16 cellular contexts compared by ENCODE assay signal in the genomic region with DNA sequence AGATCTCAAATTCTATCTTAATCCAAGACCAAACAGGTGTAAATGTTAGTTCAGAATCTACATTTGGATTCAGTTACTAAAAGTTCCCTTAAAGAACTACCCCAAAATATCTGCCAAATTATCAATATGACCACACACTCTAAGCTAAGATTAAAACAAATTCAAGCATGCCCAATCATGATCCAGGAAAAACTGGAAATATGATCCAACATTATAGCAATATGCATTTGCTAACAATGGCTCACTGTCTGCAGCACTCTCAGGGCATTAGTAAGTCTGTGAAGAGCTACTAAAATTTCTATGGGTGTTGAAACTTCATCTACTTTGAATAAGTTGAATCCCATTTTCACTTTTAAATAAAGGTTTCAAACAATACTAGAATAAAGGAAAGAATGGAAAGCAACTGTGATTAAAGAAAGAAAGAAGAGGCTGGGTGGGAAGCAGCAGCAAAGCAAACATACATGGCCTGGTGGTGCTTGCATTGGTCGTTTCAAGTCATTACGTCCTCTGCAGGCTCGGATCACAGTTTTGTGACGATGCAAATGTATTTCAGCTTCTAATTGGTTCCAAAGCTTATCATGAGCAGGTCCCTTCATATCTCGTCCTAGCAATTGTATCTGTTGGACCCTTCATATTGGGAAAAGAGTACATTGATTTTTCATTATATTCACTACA. TPM values are rescaled to one million over a fixed set of nuclear protein-coding genes. Genes with fewer than 3 reads are reported as not detected.
A peak's percentile ranks its signal among the peaks of the same experiment; 100 is the strongest.
DNase-seq lines count a peak whose midpoint lies in the region; ATAC-seq and FAIRE-seq lines count a peak whose summit lies in the region.
"Had no signal": no experiment of that assay in that cellular context is flagged by ENCODE, and none has a peak within 500 bp of the region (broad histone marks: within the 10 kb centered on the region; RNA-seq: fewer than 3 reads in every experiment).

No MANE protein-coding gene starts in this region.

- peaks cover 26% of the 10 kb centered on the region for H3K36me3 Mint-ChIP-seq in CD4-positive, CD25-positive, alpha-beta regulatory T cell
- peaks cover 30% of the 10 kb centered on the region for H3K36me3 Mint-ChIP-seq in central memory CD8-positive, alpha-beta T cell (ENCODE audit: insufficient read depth)

- H3K27ac ChIP-seq in CD4-positive, CD25-positive, alpha-beta regulatory T cell (ENCODE audit: insufficient read depth, low read length, poor library complexity, severe bottlenecking) = no peak overlapping the region
- H3K27ac ChIP-seq: C4-2B had no signal

- no peaks in the 10 kb centered on the region for H3K4me1 ChIP-seq in CD4-positive, CD25-positive, alpha-beta regulatory T cell (ENCODE audit: control insufficient read depth, insufficient read depth, low read length, poor library complexity, severe bottlenecking)
- H3K4me1 ChIP-seq: BE2C, Caco-2 had no signal

- no peak for DNase-seq in CD4-positive, CD25-positive, alpha-beta regulatory T cell
- no peak for DNase-seq in GM18507 (ENCODE audit: extremely low spot score, insufficient read length, low read depth)
- peak; percentile 48 to 51 for DNase-seq in NCI-H526 (lab: John Stamatoyannopoulos, UW)
- no peak for DNase-seq in central memory CD8-positive, alpha-beta T cell (ENCODE audit: low spot score in 2 of 2)
- DNase-seq in mesenteric fat pad (ENCODE audit: low spot score) = no peak
- DNase-seq: BE2C; Caco-2; CD8-positive, alpha-beta memory T cell; DND-41; GDM1; GOT3; H9 had no signal

- H3K27me3 Mint-ChIP-seq in CD4-positive, CD25-positive, alpha-beta regulatory T cell = no peaks in the 10 kb centered on the region
- H3K27me3 Mint-ChIP-seq in central memory CD8-positive, alpha-beta T cell = no peaks in the 10 kb centered on the region
- H3K27me3 Mint-ChIP-seq: CD8-positive, alpha-beta memory T cell had no signal

- H3K36me3 ChIP-seq in CD4-positive, CD25-positive, alpha-beta regulatory T cell (ENCODE audit: control insufficient read depth, insufficient read depth, low read length) = peaks cover 66% of the 10 kb centered on the region

- H3K4me1 Mint-ChIP-seq in CD4-positive, CD25-positive, alpha-beta regulatory T cell = peaks cover 5 to 12% (median 8%) of the 10 kb centered on the region in 4 donors
- peaks cover 9% of the 10 kb centered on the region for H3K4me1 Mint-ChIP-seq in central memory CD8-positive, alpha-beta T cell

- H3K9me3 Mint-ChIP-seq in CD4-positive, CD25-positive, alpha-beta regulatory T cell = no peaks in the 10 kb centered on the region
- no peaks in the 10 kb centered on the region for H3K9me3 Mint-ChIP-seq in central memory CD8-positive, alpha-beta T cell
- H3K9me3 Mint-ChIP-seq: CD8-positive, alpha-beta memory T cell; H9 had no signal

- H3K4me3 ChIP-seq in CD4-positive, CD25-positive, alpha-beta regulatory T cell (ENCODE audit: low read depth, low read length) = no peak overlapping the region

- H3K27ac Mint-ChIP-seq in CD4-positive, CD25-positive, alpha-beta regulatory T cell = peak overlapping the region in 2 of 3 donors; percentile 13 to 33
- peak overlapping the region; percentile 63 for H3K27ac Mint-ChIP-seq in central memory CD8-positive, alpha-beta T cell (ENCODE audit: low read depth)
- H3K27ac Mint-ChIP-seq: H9 had no signal

- no peaks in the 10 kb centered on the region for H3K9me3 ChIP-seq in CD4-positive, CD25-positive, alpha-beta regulatory T cell (ENCODE audit: control insufficient read depth in 2 of 2, low read length in 2 of 2)
- H3K9me3 ChIP-seq: BE2C, Caco-2 had no signal

- no peak overlapping the region for H3K4me3 Mint-ChIP-seq in CD4-positive, CD25-positive, alpha-beta regulatory T cell
- no peak overlapping the region for H3K4me3 Mint-ChIP-seq in central memory CD8-positive, alpha-beta T cell
- H3K4me3 Mint-ChIP-seq: CD8-positive, alpha-beta memory T cell; H9 had no signal

- peak; percentile 29 for FAIRE-seq in GM18507 (lab: Jason Lieb, UNC)
- FAIRE-seq: HTR-8/SVneo had no signal

- no peaks in the 10 kb centered on the region for H3K27me3 ChIP-seq in CD4-positive, CD25-positive, alpha-beta regulatory T cell (ENCODE audit: control insufficient read depth, insufficient read depth, low read length)
- H3K27me3 ChIP-seq: BE2C had no signal

- ATAC-seq in CD4-positive, CD25-positive, alpha-beta regulatory T cell (ENCODE audit: low read depth in 2 of 2) = no peak
- no peak for ATAC-seq in central memory CD8-positive, alpha-beta T cell (replicated peaks; ENCODE audit: extremely low read depth, poor library complexity, severe bottlenecking)
- ATAC-seq in HG03025 (IDR thresholded peaks at IDR 0.05; ENCODE audit: low FRiP score, unreplicated experiment) = no peak
- ATAC-seq in HG03342 (IDR thresholded peaks at IDR 0.05; ENCODE audit: unreplicated experiment) = no peak

RNA-seq across cellular contexts. Expression of gene GOPC, which starts 29.2 kb away (rescaled TPM):
- 20.2 TPM for total RNA-seq in CD4-positive, CD25-positive, alpha-beta regulatory T cell
- 10 to 100 TPM; 13.0 to 15.4 (median 13.9) TPM for polyA plus RNA-seq in CD4-positive, CD25-positive, alpha-beta regulatory T cell
- 15.3 TPM for total RNA-seq in mesenteric fat pad

Comparison
In these comparisons a context has a peak if more than half of its experiments do, and no peak if none do; other contexts are left out.
1. DNase-seq: peak in NCI-H526 (2 of 2); none in CD4-positive, CD25-positive, alpha-beta regulatory T cell (0 of 3), GM18507 (single experiment), central memory CD8-positive, alpha-beta T cell (0 of 2) and mesenteric fat pad (single experiment).